14 cellular contexts compared by ENCODE assay signal in genomic region chr1:27614625-27615344, GRCh38. TPM values are rescaled to one million over a fixed set of nuclear protein-coding genes. Genes with fewer than 3 reads are reported as not detected.
DNase-seq lines count a peak whose midpoint lies in the region; ATAC-seq and TF ChIP-seq lines count a peak whose summit lies in the region.
"Had no signal": no experiment of that assay in that cellular context is flagged by ENCODE, and none has a peak within 500 bp of the region (broad histone marks: within the 10 kb centered on the region; RNA-seq: fewer than 3 reads in every experiment).

No MANE protein-coding gene starts in this region.

- H3K27me3 Mint-ChIP-seq in endothelial cell (ENCODE audit: unreplicated experiment) = peaks cover 16% of the 10 kb centered on the region

- no peaks in the 10 kb centered on the region for H3K79me2 ChIP-seq in osteoblast (ENCODE audit: insufficient read depth, low read length)

- no peaks in the 10 kb centered on the region for H3K9me3 ChIP-seq in HUES64 (ENCODE audit: insufficient read depth, low read depth, low read length)
- H3K9me3 ChIP-seq in osteoblast (ENCODE audit: low read depth, low read length) = no peaks in the 10 kb centered on the region

- H3K36me3 Mint-ChIP-seq in endothelial cell (ENCODE audit: low read depth, unreplicated experiment) = no peaks in the 10 kb centered on the region

- peaks cover 19% of the 10 kb centered on the region for H3K4me1 Mint-ChIP-seq in endothelial cell (ENCODE audit: unreplicated experiment)

- H3K27ac Mint-ChIP-seq in endothelial cell (ENCODE audit: unreplicated experiment) = no peak overlapping the region

- H3K27me3 ChIP-seq in HUES64 (ENCODE audit: insufficient read depth, low read length) (0 out of 2 replicates have a peak, but pooled peaks cover 3% of the 10 kb centered on the region), osteoblast (ENCODE audit: insufficient read depth, low read length) (peaks cover 11% of the 10 kb centered on the region)

- H3K36me3 ChIP-seq in HUES64 (ENCODE audit: insufficient read depth, low read length) (no peaks in the 10 kb centered on the region), osteoblast (ENCODE audit: insufficient read depth, low read length) (no peaks in the 10 kb centered on the region)

- DNase-seq in endothelial cell (ENCODE audit: low spot score) (peak; percentile 31), osteoblast (ENCODE audit: insufficient read length, low spot score, missing footprints) (peak; percentile 68), Ammon's horn (ENCODE audit: low spot score) (no peak), NCI-H345 (lab: John Stamatoyannopoulos, UW) (no peak)
- DNase-seq: activated CD4-positive, alpha-beta T cell treated with anti-CD3 and anti-CD28 coated beads for 4 hours; activated gamma-delta T cell treated with Interleukin-2 at 50 U/mL for 16 hours; central memory CD4-positive, alpha-beta T cell; kidney glomerular epithelial cell; NCI-H1105 treated with DMSO at 0.1 percent for 48 hours; NCI-H510A; stimulated activated CD4-positive, alpha-beta T cell treated with anti-CD3 and anti-CD28 coated beads, Interleukin-15, amount 100 ng/mL, for 24 hours had no signal

- peak overlapping the region; percentile 79 for H3K4me3 Mint-ChIP-seq in endothelial cell (ENCODE audit: unreplicated experiment)

- no peaks in the 10 kb centered on the region for H3K9me3 Mint-ChIP-seq in endothelial cell (ENCODE audit: unreplicated experiment)

- H4K20me1 ChIP-seq in osteoblast (ENCODE audit: insufficient read depth, low read length) = no peaks in the 10 kb centered on the region

- no peak for ATAC-seq in GM18870 (IDR thresholded peaks at IDR 0.05; ENCODE audit: unreplicated experiment)

- no peak overlapping the region for H3K9ac ChIP-seq in HUES64 (ENCODE audit: low read depth, low read length)

- peak overlapping the region; percentile 61 for H3K4me3 ChIP-seq in HUES64 (ENCODE audit: low read length)
- H3K4me3 ChIP-seq in osteoblast (ENCODE audit: insufficient read depth, low read length) = no peak overlapping the region

- no peak overlapping the region for H3K4me2 ChIP-seq in osteoblast (ENCODE audit: insufficient read depth, low read length)

- no peak overlapping the region for H2AFZ ChIP-seq in osteoblast (ENCODE audit: low read length)

- H3K27ac ChIP-seq in HUES64 (ENCODE audit: low read depth, low read length) (no peak overlapping the region), osteoblast (ENCODE audit: low read depth, low read length) (no peak overlapping the region)

- no peaks in the 10 kb centered on the region for H3K4me1 ChIP-seq in HUES64 (ENCODE audit: insufficient read depth, low read length)
- no peaks in the 10 kb centered on the region for H3K4me1 ChIP-seq in osteoblast (ENCODE audit: insufficient read depth, low read length)

- WGBS in HUES64 = 6% methylated on average over 26 of the region's 26 CpGs

- TF ChIP-seq CTCF in endothelial cell (IDR thresholded peaks at IDR 0.05; ENCODE audit: unreplicated experiment) = no peak
- TF ChIP-seq CTCF in osteoblast (IDR thresholded peaks at IDR 0.05; ENCODE audit: extremely low read depth, low read depth, low read length) = no peak

RNA-seq across cellular contexts. Expression of gene AHDC1, which starts 10.8 kb away (rescaled TPM):
- 23.6 TPM for polyA plus RNA-seq in HUES64 (2013, experiment 1 of 2)
- polyA plus RNA-seq in HUES64 (2013, experiment 2 of 2) = 29.1 TPM
- total RNA-seq in endothelial cell (ENCODE audit: unreplicated experiment) (48.0 TPM), osteoblast (11.2 and 13.3 TPM in 2 replicates)

RNA-seq across cellular contexts. Expression of gene FGR, which starts 20.2 kb away (rescaled TPM):
- 0.10 TPM for polyA plus RNA-seq in HUES64 (2013, experiment 1 of 2)
- 0.25 TPM for polyA plus RNA-seq in HUES64 (2013, experiment 2 of 2)
- total RNA-seq in endothelial cell (ENCODE audit: unreplicated experiment) (0.46 TPM), osteoblast (0.29 and 0.36 TPM in 2 replicates)
- total RNA-seq: HT1080 had no signal

RNA-seq across cellular contexts. Expression of gene IFI6, which starts 57.2 kb away (rescaled TPM):
- 9.0 TPM for polyA plus RNA-seq in HUES64 (2013, experiment 1 of 2)
- 12.8 TPM for polyA plus RNA-seq in HUES64 (2013, experiment 2 of 2)
- total RNA-seq in endothelial cell (ENCODE audit: unreplicated experiment) = 9.7 TPM
- 101 and 497 TPM in 2 replicates for total RNA-seq in osteoblast

Comparison
In these comparisons a context has a peak if more than half of its experiments do, and no peak if none do; other contexts are left out.
1. DNase-seq: peak in endothelial cell (single experiment) and osteoblast (single experiment); none in Ammon's horn (single experiment) and NCI-H345 (single experiment).